In the genomic region with DNA sequence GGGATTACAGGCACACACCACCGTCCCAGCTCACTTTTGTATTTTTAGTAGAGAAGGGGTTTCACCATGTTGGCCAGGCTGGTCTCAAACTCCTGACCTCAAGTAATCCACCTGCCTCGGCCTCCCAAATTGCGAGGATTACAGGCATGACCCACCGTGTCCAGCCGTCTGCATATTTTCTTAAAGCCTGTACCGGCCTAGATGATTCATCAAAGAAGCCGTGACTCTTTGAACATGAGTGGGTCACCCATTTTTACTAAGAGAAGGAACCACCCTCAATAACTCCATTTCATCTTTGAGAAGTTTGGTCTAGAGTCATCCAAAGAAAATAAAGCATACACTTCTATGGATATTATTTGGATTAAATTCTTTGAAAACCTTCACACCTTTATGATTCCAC, we compare ENCODE assay signal across 16 cellular contexts.
DNase-seq lines count a peak whose midpoint lies in the region; ATAC-seq and TF ChIP-seq lines count a peak whose summit lies in the region.
"Had no signal": no experiment of that assay in that cellular context is flagged by ENCODE, and none has a peak within 500 bp of the region (broad histone marks: within the 10 kb centered on the region; RNA-seq: fewer than 3 reads in every experiment).

No MANE protein-coding gene starts in this region.

- H3K79me2 ChIP-seq in parathyroid adenoma (no peaks in the 10 kb centered on the region), mammary epithelial cell (ENCODE audit: insufficient read depth, low read length) (no peaks in the 10 kb centered on the region)

- no peaks in the 10 kb centered on the region for H3K27me3 Mint-ChIP-seq in CD8-positive, alpha-beta T cell (ENCODE audit: low read depth)
- H3K27me3 Mint-ChIP-seq in Calu3 (ENCODE audit: unreplicated experiment) = no peaks in the 10 kb centered on the region
- H3K27me3 Mint-ChIP-seq: CD4-positive, alpha-beta T cell had no signal

- POLR2A ChIA-PET in CD8-positive, alpha-beta T cell (lab: Charles Lee) = no interaction called here

- no peak overlapping the region for H3K27ac Mint-ChIP-seq in CD8-positive, alpha-beta T cell
- H3K27ac Mint-ChIP-seq in Calu3 (ENCODE audit: unreplicated experiment) = no peak overlapping the region
- H3K27ac Mint-ChIP-seq: CD4-positive, alpha-beta T cell; GM23338 had no signal

- WGBS in esophagus muscularis mucosa = 87% methylated on average over 7 of the region's 7 CpGs
- 75% methylated on average over 7 of the region's 7 CpGs for WGBS in mammary epithelial cell (ENCODE audit: low coverage, missing lambda C conversion rate)

- dilution Hi-C loops in mammary epithelial cell (cut with HindIII; ENCODE audit: low sequenced_read_pairs) = loop anchor here (5.0 kb wide), 1 partner anchor 94 kb away; no protein-coding TSS in a partner anchor

- DNase-seq in RPMI7951 (ENCODE audit: low read depth) (peak; percentile 61), esophagus muscularis mucosa (ENCODE audit: extremely low spot score) (peak; percentile 14), mammary epithelial cell (no peak), Calu3 (no peak)
- no peak for DNase-seq in CD8-positive, alpha-beta T cell
- DNase-seq: AML-193; CD4-positive, alpha-beta T cell; DMS 273 treated with DMSO at 0.1 percent for 48 hours; DND-41; EL; HCEC 1CT had no signal

- no peak for TF ChIP-seq EP300 in esophagus muscularis mucosa (IDR thresholded peaks at IDR 0.05)

- intact Hi-C loops in esophagus muscularis mucosa (cut with DNase I) = no loop called here
- intact Hi-C loops in mammary epithelial cell (cut with micrococcal nuclease) = no loop called here
- intact Hi-C loops in CD8-positive, alpha-beta T cell (cut with DNase I, micrococcal nuclease) = no loop called here
- intact Hi-C loops in Calu3 (cut with micrococcal nuclease; ENCODE audit: unreplicated experiment) = no loop called here

- H3K36me3 Mint-ChIP-seq in CD8-positive, alpha-beta T cell = no peaks in the 10 kb centered on the region
- no peaks in the 10 kb centered on the region for H3K36me3 Mint-ChIP-seq in Calu3 (ENCODE audit: insufficient read depth, unreplicated experiment)

- CTCF ChIA-PET in mammary epithelial cell (lab: Charles Lee; ENCODE audit: low non-redundant PET) = no interaction called here
- CTCF ChIA-PET in CD8-positive, alpha-beta T cell (lab: Charles Lee) = no interaction called here
- CTCF ChIA-PET in Calu3 (lab: Charles Lee) = no interaction called here

- no peaks in the 10 kb centered on the region for H3K36me3 ChIP-seq in esophagus muscularis mucosa
- H3K36me3 ChIP-seq in parathyroid adenoma (ENCODE audit: control insufficient read depth, insufficient read depth, low read length) = no peaks in the 10 kb centered on the region
- H3K36me3 ChIP-seq in mammary epithelial cell (ENCODE audit: insufficient read depth, low read length) = no peaks in the 10 kb centered on the region
- no peaks in the 10 kb centered on the region for H3K36me3 ChIP-seq in CD8-positive, alpha-beta T cell (ENCODE audit: insufficient read depth, low read length)

- TF ChIP-seq POLR2A in esophagus muscularis mucosa (IDR thresholded peaks at IDR 0.05; ENCODE audit: low read depth) = no peak

- H3K27ac ChIP-seq in esophagus muscularis mucosa (replicated peaks in 1 of 4) = no peak overlapping the region
- H3K27ac ChIP-seq in parathyroid adenoma = peak overlapping the region; percentile 97
- H3K27ac ChIP-seq in mammary epithelial cell (ENCODE audit: insufficient read depth, low read depth, low read length) = no peak overlapping the region
- H3K27ac ChIP-seq in CD8-positive, alpha-beta T cell (ENCODE audit: low read depth, low read length) = no peak overlapping the region
- H3K27ac ChIP-seq: C4-2B had no signal

- no peak for TF ChIP-seq CTCF in esophagus muscularis mucosa (IDR thresholded peaks at IDR 0.05)
- TF ChIP-seq CTCF in parathyroid adenoma (IDR thresholded peaks at IDR 0.05) = no peak
- no peak for TF ChIP-seq CTCF in mammary epithelial cell (conservative IDR thresholded peaks at IDR 0.05 in 1 of 2, IDR thresholded peaks at IDR 0.05 in 1 of 2; ENCODE audit: extremely low read depth in 1 of 2, insufficient read depth in 1 of 2, low read depth in 1 of 2, low read length in 2 of 2)
- no peak for TF ChIP-seq CTCF in CD8-positive, alpha-beta T cell (IDR thresholded peaks at IDR 0.05)
- no peak for TF ChIP-seq CTCF in Calu3 (IDR thresholded peaks at IDR 0.05; ENCODE audit: unreplicated experiment)

- BruUV-seq in mammary epithelial cell (replicated peaks; lab: Mats Ljungman, UMichigan) (no TSS peak), Calu3 (replicated peaks; lab: Mats Ljungman, UMichigan) (no TSS peak)

- H3K4me3 Mint-ChIP-seq in CD8-positive, alpha-beta T cell = no peak overlapping the region
- H3K4me3 Mint-ChIP-seq in Calu3 (ENCODE audit: low read depth, unreplicated experiment) = no peak overlapping the region
- H3K4me3 Mint-ChIP-seq: CD4-positive, alpha-beta T cell; GM23338 had no signal

- no peaks in the 10 kb centered on the region for H3K9me3 ChIP-seq in esophagus muscularis mucosa
- H3K9me3 ChIP-seq in parathyroid adenoma (ENCODE audit: control insufficient read depth, low read length) = no peaks in the 10 kb centered on the region
- H3K9me3 ChIP-seq in mammary epithelial cell (replicated peaks; ENCODE audit: insufficient read depth, low read length) = no peaks in the 10 kb centered on the region
- H3K9me3 ChIP-seq in CD8-positive, alpha-beta T cell (ENCODE audit: low read length) = no peaks in the 10 kb centered on the region

- H3K4me3 ChIP-seq in esophagus muscularis mucosa (no peak overlapping the region), parathyroid adenoma (ENCODE audit: low read depth, low read length) (no peak overlapping the region), mammary epithelial cell (replicated peaks in 1 of 3; ENCODE audit: insufficient read depth in 1 of 3, low read depth in 2 of 3, low read length in 3 of 3) (no peak overlapping the region)
- H3K4me3 ChIP-seq in CD8-positive, alpha-beta T cell (ENCODE audit: low read depth, low read length) = no peak overlapping the region
- H3K4me3 ChIP-seq: GM12878, GM23338 had no signal

- H3K9me3 Mint-ChIP-seq in CD8-positive, alpha-beta T cell = no peaks in the 10 kb centered on the region
- H3K9me3 Mint-ChIP-seq in Calu3 (ENCODE audit: low read depth, unreplicated experiment) = peaks cover 5% of the 10 kb centered on the region
- H3K9me3 Mint-ChIP-seq: GM23338 had no signal

- no peaks in the 10 kb centered on the region for H3K4me1 ChIP-seq in esophagus muscularis mucosa
- H3K4me1 ChIP-seq in parathyroid adenoma = peaks cover 27% of the 10 kb centered on the region
- H3K4me1 ChIP-seq in mammary epithelial cell (ENCODE audit: insufficient read depth, low read length) = no peaks in the 10 kb centered on the region
- no peaks in the 10 kb centered on the region for H3K4me1 ChIP-seq in CD8-positive, alpha-beta T cell (ENCODE audit: insufficient read depth, low read length)

- no peaks in the 10 kb centered on the region for H3K4me1 Mint-ChIP-seq in CD8-positive, alpha-beta T cell (ENCODE audit: low read depth)
- H3K4me1 Mint-ChIP-seq in Calu3 (ENCODE audit: low read depth, unreplicated experiment) = no peaks in the 10 kb centered on the region

- H4K20me1 ChIP-seq in mammary epithelial cell (ENCODE audit: insufficient read depth, low read length) = no peaks in the 10 kb centered on the region

- in situ Hi-C loops in mammary epithelial cell (cut with MboI; ENCODE audit: low sequenced_read_pairs in 2 of 2) = no loop called here

- H3K9ac ChIP-seq in parathyroid adenoma (no peak overlapping the region), mammary epithelial cell (ENCODE audit: insufficient read depth, low read length) (no peak overlapping the region)

- peaks cover 0 to 21% (median 0%) of the 10 kb centered on the region in 4 donors for H3K27me3 ChIP-seq in esophagus muscularis mucosa
- no peaks in the 10 kb centered on the region for H3K27me3 ChIP-seq in parathyroid adenoma (ENCODE audit: control insufficient read depth, insufficient read depth, low read length)
- no peaks in the 10 kb centered on the region for H3K27me3 ChIP-seq in mammary epithelial cell (ENCODE audit: insufficient read depth, low read length)
- no peaks in the 10 kb centered on the region for H3K27me3 ChIP-seq in CD8-positive, alpha-beta T cell (ENCODE audit: insufficient read depth, low read length)

- H2AFZ ChIP-seq in parathyroid adenoma = no peak overlapping the region
- H2AFZ ChIP-seq in mammary epithelial cell (ENCODE audit: low read depth, low read length) = no peak overlapping the region
- H2AFZ ChIP-seq: GM23338 had no signal

- ATAC-seq in GM21390 (IDR thresholded peaks at IDR 0.05; ENCODE audit: unreplicated experiment) = no peak
- no peak for ATAC-seq in CD8-positive, alpha-beta T cell
- ATAC-seq: GM12878, GM23338 had no signal

- H3K4me2 ChIP-seq in parathyroid adenoma (ENCODE audit: low read length) (no peak overlapping the region), mammary epithelial cell (ENCODE audit: insufficient read depth, low read depth, low read length) (no peak overlapping the region)
- H3K4me2 ChIP-seq: GM23338 had no signal

Comparison
In these comparisons a context has a peak if more than half of its experiments do, and no peak if none do; other contexts are left out.
1. DNase-seq: peak in RPMI7951 (single experiment) and esophagus muscularis mucosa (single experiment); none in mammary epithelial cell (single experiment), CD8-positive, alpha-beta T cell (0 of 7) and Calu3 (single experiment).